ENCODE assay signal across 2 cellular contexts in the genomic region with DNA sequence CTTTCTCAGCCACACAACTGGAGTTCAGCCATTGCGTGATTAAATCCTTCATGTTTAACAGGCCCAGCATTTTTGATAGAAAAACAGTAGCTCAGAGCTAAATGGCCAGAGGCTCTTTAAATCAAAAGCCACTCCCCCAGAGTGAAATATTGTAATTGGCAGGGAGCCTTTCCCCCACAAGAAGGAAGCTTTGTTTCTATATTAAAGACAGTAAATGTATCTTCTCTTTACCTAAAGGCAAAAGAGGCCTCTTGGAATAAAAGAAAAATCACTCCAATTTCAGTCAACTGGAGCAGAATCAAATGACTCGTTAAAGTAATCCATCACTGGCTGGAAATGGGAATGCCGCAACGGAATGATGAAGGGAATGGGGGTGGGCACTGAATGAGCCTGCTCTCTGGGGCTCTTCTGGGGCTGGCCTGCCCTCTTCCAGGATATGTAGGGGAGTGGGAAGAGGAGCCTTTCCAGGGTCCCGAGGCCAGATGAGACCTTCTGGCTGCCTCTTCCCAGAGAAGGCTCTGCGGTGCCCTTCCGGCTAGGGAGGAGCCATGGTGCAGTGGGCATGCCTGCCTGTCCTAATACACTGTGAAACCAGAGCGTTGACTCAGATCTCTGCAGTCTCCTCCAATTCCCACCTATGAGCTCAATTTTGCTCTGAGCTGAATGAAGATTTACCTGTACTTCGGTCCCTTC.
TF ChIP-seq lines count a peak whose summit lies in the region.

No MANE protein-coding gene starts in this region.

TF ChIP-seq in A549, 52 proteins besides CTCF, POLR2A, EP300 and RAD21 (continued from another document):
- TF ChIP-seq RARB (CRISPR knock-in tag; IDR thresholded peaks at IDR 0.05) = no peak

TF ChIP-seq in H1, 55 proteins besides CTCF, POLR2A, EP300 and RAD21 (continued from another document):
- TF ChIP-seq CHD2 (IDR thresholded peaks at IDR 0.05; ENCODE audit: low read length) (no peak), BACH1 (IDR thresholded peaks at IDR 0.05; ENCODE audit: low read length) (no peak)
TF ChIP-seq in H1: peak in this region for 0.
